12 cellular contexts compared by ENCODE assay signal in genomic region chr1:27968692-27969091, GRCh38. TPM values are rescaled to one million over a fixed set of nuclear protein-coding genes. Genes with fewer than 3 reads are reported as not detected.
DNase-seq lines count a peak whose midpoint lies in the region; ATAC-seq lines count a peak whose summit lies in the region.
"Had no signal": no experiment of that assay in that cellular context is flagged by ENCODE, and none has a peak within 500 bp of the region (broad histone marks: within the 10 kb centered on the region; RNA-seq: fewer than 3 reads in every experiment).

No MANE protein-coding gene starts in this region.

- no peak overlapping the region for H2BK5ac ChIP-seq in trophoblast cell (ENCODE audit: low read depth, low read length, poor library complexity)

- H3K4me2 ChIP-seq in trophoblast cell (ENCODE audit: low read length): no peak overlapping the region

- H3K36me3 Mint-ChIP-seq in effector memory CD8-positive, alpha-beta T cell (ENCODE audit: insufficient read depth): peaks cover 36% of the 10 kb centered on the region

- WGBS in trophoblast cell (ENCODE audit: extremely low coverage, insufficient coverage, insufficient read length): no CpG with 5 or more reads among the region's 3 CpGs

- H3K27me3 ChIP-seq in trophoblast cell (ENCODE audit: insufficient read depth, low read length): no peaks in the 10 kb centered on the region
- H3K27me3 ChIP-seq: body of pancreas, right lobe of liver had no signal

- no peaks in the 10 kb centered on the region for H3K79me2 ChIP-seq in trophoblast cell (ENCODE audit: control insufficient read depth, insufficient read depth, low read length, poor library complexity)

- H3K14ac ChIP-seq in trophoblast cell (ENCODE audit: low read length): no peak overlapping the region

- no peak overlapping the region for H3K18ac ChIP-seq in trophoblast cell (ENCODE audit: low read length)

- no peak overlapping the region for H4K8ac ChIP-seq in trophoblast cell (ENCODE audit: low read depth, low read length)

- peaks cover 6 to 11% of the 10 kb centered on the region in 2 donors for H3K4me1 Mint-ChIP-seq in effector memory CD8-positive, alpha-beta T cell (ENCODE audit: low read depth in 2 of 2)

- no peak overlapping the region for H2AK5ac ChIP-seq in trophoblast cell (ENCODE audit: low read length)

- no peak overlapping the region for H3K9ac ChIP-seq in trophoblast cell (ENCODE audit: low read length)

- H4K12ac ChIP-seq in trophoblast cell (ENCODE audit: low read depth, low read length): no peak overlapping the region

- H3K27ac Mint-ChIP-seq in effector memory CD8-positive, alpha-beta T cell: peak overlapping the region; percentile 62 to 76
- H3K27ac Mint-ChIP-seq: T-helper 1 cell treated with Interleukin-12 subunit alpha and Interleukin-12 subunit beta and Interleukin-4 antibody, amounts not matched to agents 30 μg/mL and 1 μg/mL, for 36 hours had no signal

- peaks cover 3 to 11% of the 10 kb centered on the region in 2 experiments for H3K4me1 ChIP-seq in trophoblast cell (ENCODE audit: control insufficient read depth in 1 of 2, insufficient read depth in 2 of 2, low read length in 2 of 2)
- H3K4me1 ChIP-seq: body of pancreas, right lobe of liver had no signal

- H3K27me3 Mint-ChIP-seq in effector memory CD8-positive, alpha-beta T cell: no peaks in the 10 kb centered on the region

- ATAC-seq in effector memory CD8-positive, alpha-beta T cell (replicated peaks): no peak
- ATAC-seq in HG02763 (IDR thresholded peaks at IDR 0.05; ENCODE audit: unreplicated experiment) (no peak), GM18907 (IDR thresholded peaks at IDR 0.05; ENCODE audit: unreplicated experiment) (no peak)
- ATAC-seq: body of pancreas, right lobe of liver had no signal

- peaks cover 3% of the 10 kb centered on the region for H3K9me3 ChIP-seq in trophoblast cell (ENCODE audit: insufficient read depth, low read depth, low read length)
- H3K9me3 ChIP-seq: body of pancreas, right lobe of liver had no signal

- peaks cover 16 to 31% of the 10 kb centered on the region in 2 experiments for H3K36me3 ChIP-seq in trophoblast cell (ENCODE audit: control insufficient read depth in 1 of 2, insufficient read depth in 2 of 2, low read length in 2 of 2)

- H3K23ac ChIP-seq in trophoblast cell (ENCODE audit: low read length): no peak overlapping the region

- H3K79me1 ChIP-seq in trophoblast cell (ENCODE audit: low read length): no peaks in the 10 kb centered on the region

- peak overlapping the region; percentile 36 for H3K27ac ChIP-seq in trophoblast cell (ENCODE audit: low read depth, low read length)
- H3K27ac ChIP-seq: body of pancreas, right lobe of liver had no signal

- H3K4ac ChIP-seq in trophoblast cell (ENCODE audit: low read depth, low read length): no peak overlapping the region

- DNase-seq in Daoy (ENCODE audit: low read depth): peak; percentile 76
- peak; percentile 96 for DNase-seq in M059J (ENCODE audit: low read depth)
- no peak for DNase-seq in effector memory CD8-positive, alpha-beta T cell
- DNase-seq in trophoblast cell: peak; percentile 78 to 87
- DNase-seq in NCI-H187 (lab: John Stamatoyannopoulos, UW): no peak
- no peak for DNase-seq in NCI-H2227 treated with DMSO at 0.1 percent for 48 hours (lab: John Stamatoyannopoulos, UW)
- DNase-seq: NCI-H1105 treated with DMSO at 0.1 percent for 48 hours had no signal

- H2BK120ac ChIP-seq in trophoblast cell (ENCODE audit: insufficient read depth, low read length, poor library complexity): no peak overlapping the region

- no peak overlapping the region for H2BK12ac ChIP-seq in trophoblast cell (ENCODE audit: low read length)

- no peak overlapping the region for H2AFZ ChIP-seq in trophoblast cell (ENCODE audit: insufficient read depth, low read length, poor library complexity)

- no peak overlapping the region for H3K4me3 Mint-ChIP-seq in effector memory CD8-positive, alpha-beta T cell
- H3K4me3 Mint-ChIP-seq: T-helper 1 cell treated with Interleukin-12 subunit alpha and Interleukin-12 subunit beta and Interleukin-4 antibody, amounts not matched to agents 30 μg/mL and 1 μg/mL, for 36 hours had no signal

- H3K9me3 Mint-ChIP-seq in effector memory CD8-positive, alpha-beta T cell: no peaks in the 10 kb centered on the region
- H3K9me3 Mint-ChIP-seq: T-helper 1 cell treated with Interleukin-12 subunit alpha and Interleukin-12 subunit beta and Interleukin-4 antibody, amounts not matched to agents 30 μg/mL and 1 μg/mL, for 36 hours had no signal

- no peak overlapping the region for H4K91ac ChIP-seq in trophoblast cell (ENCODE audit: low read depth, low read length)

- no peak overlapping the region for H3K4me3 ChIP-seq in trophoblast cell (ENCODE audit: low read depth, low read length)
- H3K4me3 ChIP-seq: body of pancreas, right lobe of liver had no signal

RNA-seq across cellular contexts. Expression of gene XKR8, which starts 8.9 kb away (rescaled TPM):
- 1.7 and 2.2 TPM in 2 replicates for total RNA-seq in Daoy (2014; rRNA removed; shearing (Covaris generic))
- total RNA-seq in M059J (2014; rRNA removed; shearing (Covaris generic)): 1.7 and 3.4 TPM in 2 replicates
- polyA plus RNA-seq in trophoblast cell (2013): 9.3 and 10.2 TPM in 2 replicates

RNA-seq across cellular contexts. Expression of gene SMPDL3B, which starts 33.9 kb away (rescaled TPM):
- total RNA-seq in Daoy (2014; rRNA removed; shearing (Covaris generic)): 0.86 TPM in 1 of 2 replicates, not detected in the other
- 0.10 and 1.1 TPM in 2 replicates for total RNA-seq in M059J (2014; rRNA removed; shearing (Covaris generic))
- 39.9 and 46.1 TPM in 2 replicates for polyA plus RNA-seq in trophoblast cell (2013)

RNA-seq across cellular contexts. Expression of gene RPA2, which starts 54.3 kb away (rescaled TPM):
- 130 and 131 TPM in 2 replicates for total RNA-seq in Daoy (2014; rRNA removed; shearing (Covaris generic))
- total RNA-seq in M059J (2014; rRNA removed; shearing (Covaris generic)): 110 and 111 TPM in 2 replicates
- 20.4 and 22.4 TPM in 2 replicates for polyA plus RNA-seq in trophoblast cell (2013)

Comparison
In these comparisons a context has a peak if more than half of its experiments do, and no peak if none do; other contexts are left out.
1. DNase-seq: peak in Daoy (single experiment), M059J (single experiment) and trophoblast cell (2 of 2); none in effector memory CD8-positive, alpha-beta T cell (0 of 3), NCI-H187 (0 of 2) and NCI-H2227 treated with DMSO at 0.1 percent for 48 hours (single experiment).